ENCODE assay signal across 8 cellular contexts in genomic region chr1:7042322-7043231, GRCh38.
DNase-seq lines count a peak whose midpoint lies in the region; ATAC-seq and TF ChIP-seq lines count a peak whose summit lies in the region.

No MANE protein-coding gene starts in this region.

- CTCF ChIA-PET in Panc1 (lab: Charles Lee): interaction anchor here (0.5 to 1.3 kb wide), 15 partner anchors 27 to 725 kb away, joined by 3 to 13 read pairs (median 4); no protein-coding TSS in a partner anchor

- BruUV-seq in Panc1 (replicated peaks; lab: Mats Ljungman, UMichigan): no TSS peak

- no peaks in the 10 kb centered on the region for H3K36me3 ChIP-seq in Panc1 (ENCODE audit: control insufficient read depth, insufficient read depth, low read length)

- in situ Hi-C loops in Caki2 (cut with HindIII; ENCODE audit: low pct_unique_long_range_greater_than_20kb, low sequenced_read_pairs) (no loop called here), Panc1 (cut with HindIII; ENCODE audit: low pct_unique_long_range_greater_than_20kb, low sequenced_read_pairs) (no loop called here)

- H3K4me1 ChIP-seq in Panc1 (ENCODE audit: control insufficient read depth, insufficient read depth, low read length): no peaks in the 10 kb centered on the region

- intact Hi-C loops in Panc1 (cut with micrococcal nuclease; ENCODE audit: unreplicated experiment): loop anchor here (5.0 kb wide), 2 partner anchors 165 to 605 kb away; no protein-coding TSS in a partner anchor

- TF ChIP-seq CTCF in HL-60 (IDR thresholded peaks at IDR 0.05; ENCODE audit: insufficient read depth, low read length): peak; percentile 15
- TF ChIP-seq CTCF in Panc1 (IDR thresholded peaks at IDR 0.05): peak; percentile 82

- H3K4me3 ChIP-seq in HL-60 (replicated peaks; ENCODE audit: insufficient read depth, low read length) (no peak overlapping the region), Panc1 (ENCODE audit: low read depth in 2 of 2, low read length in 2 of 2) (no peak overlapping the region)

- no peaks in the 10 kb centered on the region for H3K9me3 ChIP-seq in Panc1 (ENCODE audit: control insufficient read depth, insufficient read depth, low read depth, low read length)

- ATAC-seq in Panc1: peak; percentile 71
- ATAC-seq in stimulated activated naive CD8-positive, alpha-beta T cell treated with anti-CD3 and anti-CD28 coated beads, Interleukin-15, Interleukin-2, amounts not matched to agents 100 U/mL and 50 U/mL, for 24 hours: no peak
- no peak for ATAC-seq in HG02884 (IDR thresholded peaks at IDR 0.05; ENCODE audit: unreplicated experiment)

- H3K27ac ChIP-seq in HL-60 (replicated peaks) (no peak overlapping the region), Panc1 (ENCODE audit: low read length) (no peak overlapping the region)

- peaks cover 2% of the 10 kb centered on the region for H3K27me3 ChIP-seq in HL-60 (ENCODE audit: insufficient read depth, poor library complexity, severe bottlenecking)
- H3K27me3 ChIP-seq in Panc1 (ENCODE audit: control insufficient read depth, insufficient read depth, low read length): no peaks in the 10 kb centered on the region

- POLR2A ChIA-PET in Panc1 (lab: Charles Lee): no interaction called here

- peak; percentile 18 for DNase-seq in Caki2 (ENCODE audit: low read depth)
- no peak for DNase-seq in HL-60 (ENCODE audit: low read depth in 1 of 2, low spot score in 1 of 2)
- DNase-seq in Panc1 (ENCODE audit: low read depth, low spot score): peak; percentile 15
- DNase-seq in fibroblast of peridontal ligament (ENCODE audit: extremely low read depth): peak; percentile 48
- DNase-seq in renal cortical epithelial cell (ENCODE audit: low read depth): peak; percentile 63
- no peak for DNase-seq in NK-92 treated with Interleukin-12 subunit alpha and Interleukin-12 subunit beta, amount 100 ng/mL, for 24 hours (lab: John Stamatoyannopoulos, UW)
- DNase-seq in stimulated activated naive CD8-positive, alpha-beta T cell treated with anti-CD3 and anti-CD28 coated beads, Interleukin-15, Interleukin-2, amounts not matched to agents 100 U/mL and 50 U/mL, for 24 hours: no peak

Comparison
In these comparisons a context has a peak if more than half of its experiments do, and no peak if none do; other contexts are left out.
1. DNase-seq: peak in Caki2 (single experiment), Panc1 (single experiment), fibroblast of peridontal ligament (single experiment) and renal cortical epithelial cell (single experiment); none in HL-60 (0 of 2), NK-92 treated with Interleukin-12 subunit alpha and Interleukin-12 subunit beta, amount 100 ng/mL, for 24 hours (single experiment) and stimulated activated naive CD8-positive, alpha-beta T cell treated with anti-CD3 and anti-CD28 coated beads, Interleukin-15, Interleukin-2, amounts not matched to agents 100 U/mL and 50 U/mL, for 24 hours (single experiment).